9 cellular contexts compared by ENCODE assay signal in the genomic region with DNA sequence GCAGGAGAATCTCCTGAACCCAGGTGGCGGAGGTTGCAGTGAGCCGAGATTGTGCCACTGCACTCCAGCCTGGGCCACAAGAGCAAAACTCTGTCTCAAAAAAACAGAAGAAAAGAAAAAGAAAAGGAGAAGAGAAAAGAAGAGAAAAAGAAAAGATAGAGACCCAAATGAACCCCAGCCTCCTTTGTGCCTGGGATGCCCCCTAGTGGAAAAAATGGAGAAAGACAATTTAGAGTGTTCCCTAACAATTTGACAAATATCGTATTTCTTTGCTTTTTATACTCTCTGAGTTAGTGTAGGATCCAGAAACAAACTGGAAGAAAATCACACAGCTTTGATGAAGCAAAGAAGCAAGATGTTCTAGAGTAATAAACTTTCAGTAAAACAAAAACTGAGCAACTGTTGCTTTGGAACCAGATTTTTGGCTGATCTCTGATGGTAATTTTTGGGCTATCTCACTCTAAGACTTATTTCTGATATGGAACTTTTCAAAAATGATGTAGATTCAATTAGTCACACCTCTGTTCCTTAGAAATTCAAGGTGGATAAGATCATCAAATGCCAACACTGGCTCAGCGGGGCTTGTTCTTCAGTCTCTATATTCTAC. TPM values are rescaled to one million over a fixed set of nuclear protein-coding genes. Genes with fewer than 3 reads are reported as not detected.
DNase-seq lines count a peak whose midpoint lies in the region; ATAC-seq, FAIRE-seq and TF ChIP-seq lines count a peak whose summit lies in the region.
"Had no signal": no experiment of that assay in that cellular context is flagged by ENCODE, and none has a peak within 500 bp of the region (broad histone marks: within the 10 kb centered on the region; RNA-seq: fewer than 3 reads in every experiment).

No MANE protein-coding gene starts in this region.

- POLR2A ChIA-PET in Panc1 (lab: Charles Lee), result no interaction called here

- in situ Hi-C loops in Panc1 (cut with HindIII; ENCODE audit: low pct_unique_long_range_greater_than_20kb, low sequenced_read_pairs), result no loop called here

- intact Hi-C loops in Panc1 (cut with micrococcal nuclease; ENCODE audit: unreplicated experiment), result no loop called here
- intact Hi-C loops in activated T-helper 2 cell treated with anti-CD3 and anti-CD28 coated beads, Interferon-gamma antibody, Interleukin-2, Interleukin-4, amounts not matched to agents 10 μg/mL and 5 μg/mL and 100 μg/mL, durations not matched to agents 14 hours and 24 hours and 36 hours (cut with micrococcal nuclease), result loop anchor here (2.0 kb wide), 1 partner anchor 205 kb away; no protein-coding TSS in a partner anchor

- H3K4me3 ChIP-seq in Panc1 (ENCODE audit: low read depth in 2 of 2, low read length in 2 of 2), result no peak overlapping the region

- no peak overlapping the region for H3K27ac Mint-ChIP-seq in activated T-helper 2 cell treated with anti-CD3 and anti-CD28 coated beads, Interferon-gamma antibody, Interleukin-2, Interleukin-4, amounts not matched to agents 10 μg/mL and 5 μg/mL and 100 μg/mL, durations not matched to agents 14 hours and 24 hours and 36 hours

- FAIRE-seq in A204.1 (lab: Jason Lieb, UNC), result peak; percentile 70

- peaks cover 2% of the 10 kb centered on the region; the same call in 1 of the 2 replicates for H3K27me3 ChIP-seq in Panc1 (ENCODE audit: control insufficient read depth, insufficient read depth, low read length)

- DNase-seq in Panc1 (ENCODE audit: low read depth, low spot score), result no peak
- peak; percentile 15 for DNase-seq in glomerular visceral epithelial cell (ENCODE audit: extremely low spot score)
- DNase-seq in activated T-helper 2 cell treated with anti-CD3 and anti-CD28 coated beads, Interferon-gamma antibody, Interleukin-2, Interleukin-4, amounts not matched to agents 10 μg/mL and 5 μg/mL and 100 μg/mL, durations not matched to agents 14 hours and 24 hours and 36 hours (ENCODE audit: low spot score), result no peak
- no peak for DNase-seq in activated CD8-positive, alpha-beta memory T cell treated with anti-CD3 and anti-CD28 coated beads for 24 hours
- no peak for DNase-seq in activated CD8-positive, alpha-beta memory T cell treated with anti-CD3 and anti-CD28 coated beads, Interleukin-2, amount 50 U/mL, for 4 hours

- no peaks in the 10 kb centered on the region for H3K4me1 ChIP-seq in Panc1 (ENCODE audit: control insufficient read depth, insufficient read depth, low read length)

- H3K27ac ChIP-seq in Panc1 (ENCODE audit: low read length), result no peak overlapping the region

- no peak overlapping the region for H3K4me3 Mint-ChIP-seq in activated T-helper 2 cell treated with anti-CD3 and anti-CD28 coated beads, Interferon-gamma antibody, Interleukin-2, Interleukin-4, amounts not matched to agents 10 μg/mL and 5 μg/mL and 100 μg/mL, durations not matched to agents 14 hours and 24 hours and 36 hours (ENCODE audit: low read depth)
- H3K4me3 Mint-ChIP-seq: central memory CD8-positive, alpha-beta T cell had no signal

- ATAC-seq in Panc1 (no peak), HG02970 (IDR thresholded peaks at IDR 0.05; ENCODE audit: low FRiP score, unreplicated experiment) (no peak)

- TF ChIP-seq CTCF in GM12873 (IDR thresholded peaks at IDR 0.05; ENCODE audit: insufficient read depth, low read depth, low read length, missing control alignments) (peak; percentile 71), Panc1 (IDR thresholded peaks at IDR 0.05) (peak; percentile 82)

- H3K9me3 ChIP-seq in Panc1 (ENCODE audit: control insufficient read depth, insufficient read depth, low read depth, low read length), result peaks cover 14% of the 10 kb centered on the region; the same call in 1 of the 2 replicates

- no TSS peak for BruUV-seq in Panc1 (replicated peaks; lab: Mats Ljungman, UMichigan)

- peaks cover 7% of the 10 kb centered on the region for H3K27me3 Mint-ChIP-seq in activated T-helper 2 cell treated with anti-CD3 and anti-CD28 coated beads, Interferon-gamma antibody, Interleukin-2, Interleukin-4, amounts not matched to agents 10 μg/mL and 5 μg/mL and 100 μg/mL, durations not matched to agents 14 hours and 24 hours and 36 hours (ENCODE audit: low read depth)

- no peaks in the 10 kb centered on the region for H3K36me3 ChIP-seq in Panc1 (ENCODE audit: control insufficient read depth, insufficient read depth, low read length)

- CTCF ChIA-PET in Panc1 (lab: Charles Lee), result interaction anchor here (0.7 kb wide), 1 partner anchor 105 kb away, joined by 9 read pairs; no protein-coding TSS in a partner anchor

- peaks cover 4% of the 10 kb centered on the region for H3K4me1 Mint-ChIP-seq in activated T-helper 2 cell treated with anti-CD3 and anti-CD28 coated beads, Interferon-gamma antibody, Interleukin-2, Interleukin-4, amounts not matched to agents 10 μg/mL and 5 μg/mL and 100 μg/mL, durations not matched to agents 14 hours and 24 hours and 36 hours (ENCODE audit: low read depth)
- H3K4me1 Mint-ChIP-seq: central memory CD8-positive, alpha-beta T cell had no signal

- peaks cover 5% of the 10 kb centered on the region for H3K36me3 Mint-ChIP-seq in activated T-helper 2 cell treated with anti-CD3 and anti-CD28 coated beads, Interferon-gamma antibody, Interleukin-2, Interleukin-4, amounts not matched to agents 10 μg/mL and 5 μg/mL and 100 μg/mL, durations not matched to agents 14 hours and 24 hours and 36 hours (ENCODE audit: low read depth)

- H3K9me3 Mint-ChIP-seq in activated T-helper 2 cell treated with anti-CD3 and anti-CD28 coated beads, Interferon-gamma antibody, Interleukin-2, Interleukin-4, amounts not matched to agents 10 μg/mL and 5 μg/mL and 100 μg/mL, durations not matched to agents 14 hours and 24 hours and 36 hours, result peaks cover 23% of the 10 kb centered on the region
- H3K9me3 Mint-ChIP-seq: central memory CD8-positive, alpha-beta T cell had no signal

RNA-seq across cellular contexts. Expression of a gene that starts 18.6 kb away (rescaled TPM):
- 36.3 TPM for total RNA-seq in Panc1 (2021; ENCODE audit: unreplicated experiment)
- 40.5 TPM for polyA plus RNA-seq in Panc1 (2012; ENCODE audit: insufficient read length)
- 26.8 and 28.2 TPM in 2 replicates for total RNA-seq in activated T-helper 2 cell treated with anti-CD3 and anti-CD28 coated beads, Interferon-gamma antibody, Interleukin-2, Interleukin-4, amounts not matched to agents 10 μg/mL and 5 μg/mL and 100 μg/mL, durations not matched to agents 14 hours and 24 hours and 36 hours

RNA-seq across cellular contexts. Expression of a gene that starts 55.7 kb away (rescaled TPM):
- total RNA-seq in Panc1 (2021; ENCODE audit: unreplicated experiment), result not detected
- polyA plus RNA-seq in Panc1 (2012; ENCODE audit: insufficient read length), result not detected
- not detected in 2 replicates for total RNA-seq in activated T-helper 2 cell treated with anti-CD3 and anti-CD28 coated beads, Interferon-gamma antibody, Interleukin-2, Interleukin-4, amounts not matched to agents 10 μg/mL and 5 μg/mL and 100 μg/mL, durations not matched to agents 14 hours and 24 hours and 36 hours
